24 cellular contexts compared by ENCODE assay signal in the genomic region with DNA sequence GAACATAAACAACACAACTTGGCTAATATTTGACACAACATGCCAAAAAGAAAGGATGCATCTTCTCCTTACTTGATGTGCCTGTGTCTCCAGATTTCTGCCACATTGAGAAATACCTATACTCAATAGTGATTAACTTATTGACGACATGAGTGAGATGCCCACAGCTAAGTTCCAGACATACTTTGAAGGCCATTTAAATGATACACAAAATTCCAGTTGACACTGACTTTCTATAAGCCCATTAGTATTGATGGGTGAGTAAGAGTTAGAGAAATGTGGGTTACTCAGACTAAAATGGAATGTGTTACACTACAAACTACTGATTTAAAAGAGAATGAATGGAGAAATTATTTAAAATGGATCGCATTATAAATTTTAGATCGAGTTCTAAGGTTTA.
"Had no signal": no experiment of that assay in that cellular context is flagged by ENCODE, and none has a peak within 500 bp of the region (broad histone marks: within the 10 kb centered on the region; RNA-seq: fewer than 3 reads in every experiment).

No MANE protein-coding gene starts in this region.

- H3K27ac ChIP-seq: SJSA1, VCaP had no signal

- H3K4me3 ChIP-seq: MG63, SJSA1 had no signal

- ATAC-seq: T-cell had no signal

- H3K27me3 ChIP-seq: MG63, SJSA1 had no signal

- DNase-seq: activated CD4-positive, alpha-beta memory T cell treated with anti-CD3 and anti-CD28 coated beads, Interleukin-2, amount 10 ng/mL, durations not matched to agents 7 days and 5 days; activated CD4-positive, alpha-beta T cell treated with anti-CD3 and anti-CD28 coated beads, Interleukin-2, amount 10 ng/mL, durations not matched to agents 7 days and 5 days; activated CD4-positive, CD25-positive, alpha-beta regulatory T cell; activated effector memory CD4-positive, alpha-beta T cell treated with Interleukin-2 at 50 U/mL for 16 hours; activated naive CD4-positive, alpha-beta T cell; activated T-cell treated with anti-CD3 and anti-CD28 coated beads, Interleukin-2, amount 50 U/mL, for 1 hour; aorta; MG63; MV-4-11; NCI-H1092 treated with DMSO at 0.1 percent for 48 hours; NCI-H1417 treated with DMSO at 0.1 percent for 48 hours; NCI-H1694 treated with DMSO at 0.1 percent for 48 hours; NCI-H2029 treated with DMSO at 0.1 percent for 48 hours; NCI-H510A treated with DMSO at 0.1 percent for 48 hours; SHP77; T-cell; T-helper 2 cell; T1000 had no signal

- H3K36me3 Mint-ChIP-seq: activated naive CD4-positive, alpha-beta T cell treated with anti-CD3 and anti-CD28 coated beads, Interleukin-2, amount 50 U/mL, for 24 hours; brain; T-cell had no signal

- H3K4me1 Mint-ChIP-seq: activated CD4-positive, alpha-beta memory T cell treated with anti-CD3 and anti-CD28 coated beads, Interleukin-2, amount 10 ng/mL, durations not matched to agents 7 days and 5 days; activated CD4-positive, alpha-beta T cell treated with anti-CD3 and anti-CD28 coated beads, Interleukin-2, amount 10 ng/mL, durations not matched to agents 7 days and 5 days; activated naive CD4-positive, alpha-beta T cell treated with anti-CD3 and anti-CD28 coated beads, Interleukin-2, amount 50 U/mL, for 24 hours; central memory CD8-positive, alpha-beta T cell; T-cell had no signal

- H3K27ac Mint-ChIP-seq: activated CD4-positive, alpha-beta memory T cell treated with anti-CD3 and anti-CD28 coated beads, Interleukin-2, amount 10 ng/mL, durations not matched to agents 7 days and 5 days; activated CD4-positive, alpha-beta T cell treated with anti-CD3 and anti-CD28 coated beads, Interleukin-2, amount 10 ng/mL, durations not matched to agents 7 days and 5 days; activated naive CD4-positive, alpha-beta T cell treated with anti-CD3 and anti-CD28 coated beads, Interleukin-2, amount 50 U/mL, for 24 hours; activated T-helper 1 cell treated with anti-CD3 and anti-CD28 coated beads, Interleukin-12 subunit alpha, Interleukin-12 subunit beta, Interleukin-2, Interleukin-4 antibody, amounts not matched to agents 30 ng/mL and 10 ng/mL and 1 ng/mL, durations not matched to agents 14 hours and 24 hours and 36 hours; brain; T-cell had no signal

- H3K9me3 ChIP-seq: MG63, SJSA1 had no signal

- H3K9me3 Mint-ChIP-seq: activated CD4-positive, alpha-beta memory T cell treated with anti-CD3 and anti-CD28 coated beads, Interleukin-2, amount 10 ng/mL, durations not matched to agents 7 days and 5 days; activated CD4-positive, alpha-beta T cell treated with anti-CD3 and anti-CD28 coated beads, Interleukin-2, amount 10 ng/mL, durations not matched to agents 7 days and 5 days; activated naive CD4-positive, alpha-beta T cell treated with anti-CD3 and anti-CD28 coated beads, Interleukin-2, amount 50 U/mL, for 24 hours; activated T-helper 1 cell treated with anti-CD3 and anti-CD28 coated beads, Interleukin-12 subunit alpha, Interleukin-12 subunit beta, Interleukin-2, Interleukin-4 antibody, amounts not matched to agents 30 ng/mL and 10 ng/mL and 1 ng/mL, durations not matched to agents 14 hours and 24 hours and 36 hours had no signal

- H3K36me3 ChIP-seq: MG63, SJSA1 had no signal

- H3K4me3 Mint-ChIP-seq: activated CD4-positive, alpha-beta memory T cell treated with anti-CD3 and anti-CD28 coated beads, Interleukin-2, amount 10 ng/mL, durations not matched to agents 7 days and 5 days; activated CD4-positive, alpha-beta T cell treated with anti-CD3 and anti-CD28 coated beads, Interleukin-2, amount 10 ng/mL, durations not matched to agents 7 days and 5 days; activated naive CD4-positive, alpha-beta T cell treated with anti-CD3 and anti-CD28 coated beads, Interleukin-2, amount 50 U/mL, for 24 hours; activated T-helper 1 cell treated with anti-CD3 and anti-CD28 coated beads, Interleukin-12 subunit alpha, Interleukin-12 subunit beta, Interleukin-2, Interleukin-4 antibody, amounts not matched to agents 30 ng/mL and 10 ng/mL and 1 ng/mL, durations not matched to agents 14 hours and 24 hours and 36 hours; brain; central memory CD8-positive, alpha-beta T cell; T-cell had no signal

- H3K4me1 ChIP-seq: SJSA1 had no signal

- H3K27me3 Mint-ChIP-seq: activated CD4-positive, alpha-beta memory T cell treated with anti-CD3 and anti-CD28 coated beads, Interleukin-2, amount 10 ng/mL, durations not matched to agents 7 days and 5 days; activated CD4-positive, alpha-beta T cell treated with anti-CD3 and anti-CD28 coated beads, Interleukin-2, amount 10 ng/mL, durations not matched to agents 7 days and 5 days; activated naive CD4-positive, alpha-beta T cell treated with anti-CD3 and anti-CD28 coated beads, Interleukin-2, amount 50 U/mL, for 24 hours; brain; central memory CD8-positive, alpha-beta T cell; T-cell had no signal
